18 cellular contexts compared by ENCODE assay signal in the genomic region with DNA sequence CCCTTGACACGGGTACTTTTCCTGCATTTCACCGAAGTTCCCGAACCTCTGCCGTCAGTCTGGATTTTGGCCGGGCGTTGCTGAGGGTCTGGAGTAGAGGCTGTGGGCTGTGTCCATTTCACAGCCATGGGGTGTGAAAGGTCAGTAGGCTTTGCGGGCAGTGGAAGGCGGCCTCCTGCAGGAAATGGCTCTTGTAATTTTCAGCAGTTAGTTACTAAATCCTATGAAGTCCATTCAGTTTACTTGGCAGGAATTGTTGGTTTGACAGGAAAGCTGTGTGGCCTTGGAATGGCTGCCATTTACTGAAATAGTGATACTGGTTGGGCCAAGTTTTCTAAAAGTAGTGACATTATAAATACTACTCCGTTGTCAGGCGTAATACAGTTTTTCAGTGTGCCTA.
"Had no signal": no experiment of that assay in that cellular context is flagged by ENCODE, and none has a peak within 500 bp of the region (broad histone marks: within the 10 kb centered on the region; RNA-seq: fewer than 3 reads in every experiment).

No MANE protein-coding gene starts in this region.

- H3K4me1 ChIP-seq: foreskin keratinocyte had no signal

- H3K9me3 ChIP-seq: lower lobe of right lung, tibial nerve, vagina had no signal

- H3K27ac ChIP-seq: foreskin keratinocyte, lower lobe of right lung had no signal

- H3K4me3 ChIP-seq: lower lobe of right lung, tibial nerve, vagina had no signal

- H3K27me3 ChIP-seq: foreskin keratinocyte, tibial nerve, vagina had no signal

- ATAC-seq: activated CD8-positive, alpha-beta T cell treated with anti-CD3 and anti-CD28 coated beads for 36 hours; effector memory CD8-positive, alpha-beta T cell; foreskin keratinocyte; lower lobe of right lung; SK-N-SH treated with all-trans-retinoic acid at 6 μM for 48 hours; T-cell had no signal

- DNase-seq: activated B cell treated with CpG ODN at 0.5 μM for 24 hours; activated CD4-positive, alpha-beta T cell treated with anti-CD3 and anti-CD28 coated beads for 48 hours; activated CD8-positive, alpha-beta T cell treated with anti-CD3 and anti-CD28 coated beads for 36 hours; activated naive CD4-positive, alpha-beta T cell treated with Interleukin-2 at 50 U/mL for 16 hours; activated T-cell treated with anti-CD3 and anti-CD28 coated beads, Interleukin-2, amount 50 U/mL, for 1 hour; anterior cingulate cortex; effector memory CD8-positive, alpha-beta T cell; foreskin keratinocyte; glutamatergic neuron; lower lobe of right lung; SIG-M5; small intestine; stimulated activated CD4-positive, alpha-beta T cell treated with anti-CD3 and anti-CD28 coated beads, Interleukin-4, amount 100 ng/mL, for 1 hour; T-cell; T-helper 9 cell had no signal

- H3K36me3 ChIP-seq: lower lobe of right lung, tibial nerve, vagina had no signal
